ENCODE assay signal across 1 cellular context in genomic region chr3:195954052-195954751, GRCh38.
A peak's percentile ranks its signal among the peaks of the same experiment; 100 is the strongest.
TF ChIP-seq lines count a peak whose summit lies in the region.
"Not testable (repeated sequence)": the region's sequence is repeated elsewhere in the genome, so short reads cannot be mapped to it uniquely, and the experiment has no call there.

No MANE protein-coding gene starts in this region.

TF ChIP-seq in HepG2, 621 proteins besides CTCF, POLR2A, EP300 and RAD21 (continued from another document):
- TF ChIP-seq GABPB1 (CRISPR knock-in tag; IDR thresholded peaks at IDR 0.05) (peak; percentile 81), POLR2G (IDR thresholded peaks at IDR 0.05; ENCODE audit: low read depth, low read length) (peak; percentile 58), GABPA (IDR thresholded peaks at IDR 0.05; ENCODE audit: low read depth, low read length) (peak; percentile 62), GABPA (CRISPR knock-in tag; IDR thresholded peaks at IDR 0.05; ENCODE audit: low read depth) (peak; percentile 74), ZFX (CRISPR knock-in tag; IDR thresholded peaks at IDR 0.05; ENCODE audit: low read depth) (peak; percentile 60; the same call in 1 of the 2 replicates), ARID4A (CRISPR knock-in tag; IDR thresholded peaks at IDR 0.05; ENCODE audit: borderline replicate concordance) (peak; percentile 39; the same call in 1 of the 2 replicates), GATAD1 (CRISPR knock-in tag; IDR thresholded peaks at IDR 0.05) (peak; percentile 54), CREM (IDR thresholded peaks at IDR 0.05) (0 out of 2 replicates have a peak, but pooled peaks have one; percentile 42), UBTF (CRISPR knock-in tag; IDR thresholded peaks at IDR 0.05) (0 out of 2 replicates have a peak, but pooled peaks have one; percentile 20), MXI1 (IDR thresholded peaks at IDR 0.05; ENCODE audit: borderline replicate concordance, low read depth, low read length) (0 out of 3 replicates have a peak, but pooled peaks have one; percentile 13), CREB1 (CRISPR knock-in tag; IDR thresholded peaks at IDR 0.05) (peak; percentile 63), HNRNPLL (IDR thresholded peaks at IDR 0.05; ENCODE audit: low read depth, low read length, poor library complexity, severe bottlenecking) (peak; percentile 32), PHF8 (CRISPR knock-in tag; IDR thresholded peaks at IDR 0.05) (peak; percentile 48)
- not testable (repeated sequence) for TF ChIP-seq CREM (CRISPR knock-in tag; IDR thresholded peaks at IDR 0.05); CREB1 (IDR thresholded peaks at IDR 0.05)
TF ChIP-seq in HepG2: peak in this region for 22; not testable (repeated sequence) for 599.
